15 cellular contexts compared by ENCODE assay signal in the genomic region with DNA sequence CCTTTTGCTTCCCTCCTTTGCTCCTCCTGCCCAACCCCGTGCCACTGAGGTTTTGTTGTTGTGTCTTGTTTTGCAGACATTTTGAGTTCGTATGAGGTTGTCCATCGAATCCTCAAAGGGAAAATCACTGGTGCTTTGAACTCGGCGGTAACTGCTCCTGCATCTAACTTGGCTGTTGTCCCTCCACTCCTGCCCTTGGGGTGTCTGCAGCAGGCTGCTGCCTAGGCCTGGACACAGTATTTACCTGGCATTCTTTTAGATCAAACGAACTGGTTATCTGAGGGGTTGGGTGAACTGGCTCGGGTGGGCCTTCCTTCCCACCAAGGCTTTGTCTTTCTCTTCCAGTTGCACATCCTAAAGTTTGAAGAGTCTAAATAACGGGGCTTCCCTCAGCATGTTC. TPM values are rescaled to one million over a fixed set of nuclear protein-coding genes. Genes with fewer than 3 reads are reported as not detected.
DNase-seq lines count a peak whose midpoint lies in the region; ATAC-seq, FAIRE-seq and TF ChIP-seq lines count a peak whose summit lies in the region.
"Had no signal": no experiment of that assay in that cellular context is flagged by ENCODE, and none has a peak within 500 bp of the region (broad histone marks: within the 10 kb centered on the region; RNA-seq: fewer than 3 reads in every experiment).

No MANE protein-coding gene starts in this region.

- TF ChIP-seq POLR2A in HepG2 (IDR thresholded peaks at IDR 0.05; ENCODE audit: insufficient read depth in 1 of 2, low read depth in 2 of 2, low read length in 2 of 2): no peak
- TF ChIP-seq POLR2A in sigmoid colon (IDR thresholded peaks at IDR 0.05): no peak

- H3K27me3 ChIP-seq in NT2/D1 (ENCODE audit: insufficient read depth, insufficient read length) (no peaks in the 10 kb centered on the region), HepG2 (ENCODE audit: control insufficient read depth in 1 of 2, insufficient read depth in 2 of 2, low read length in 2 of 2) (peaks cover 0 to 14% of the 10 kb centered on the region in 2 experiments; a peak in 1 of 5 replicates), sigmoid colon (peaks cover 0 to 7% (median 0%) of the 10 kb centered on the region in 3 donors)

- peaks cover 2% of the 10 kb centered on the region for H3K27me3 Mint-ChIP-seq in dendritic cell treated with granulocyte-macrophage colony-stimulating factor and Interleukin-4, amounts not matched to agents 40 ng/mL and 50 ng/mL, for 4 days
- H3K27me3 Mint-ChIP-seq: CD4-positive, alpha-beta memory T cell had no signal

- peak overlapping the region; percentile 61 for H3K4me2 ChIP-seq in HepG2 (ENCODE audit: low read depth, low read length)

- in situ Hi-C loops in HepG2 (cut with HindIII; ENCODE audit: extremely low pct_ligation_motif_present, low pct_unique_long_range_greater_than_20kb): loop anchor here (5.0 kb wide), 1 partner anchor 60 kb away; no protein-coding TSS in a partner anchor

- CTCF ChIA-PET in HepG2 (lab: Yijun Ruan, JAX; ENCODE audit: low intra/inter-chr PET ratio, low total read pairs): interaction anchor here (1.8 to 1.9 kb wide), 2 partner anchors 13 to 68 kb away, joined by 14 to 22 read pairs; no protein-coding TSS in a partner anchor

- no peak overlapping the region for H3K4me3 ChIP-seq in NT2/D1 (ENCODE audit: insufficient read length, low read depth)
- H3K4me3 ChIP-seq in HepG2 (replicated peaks in 1 of 3; ENCODE audit: insufficient read depth in 1 of 3, low read depth in 2 of 3, low read length in 3 of 3): peak overlapping the region in 1 of 3 experiments; percentile 5; a peak in 1 of 6 replicates
- H3K4me3 ChIP-seq in sigmoid colon: no peak overlapping the region

- peak overlapping the region; percentile 11 for H3K9ac ChIP-seq in NT2/D1 (ENCODE audit: insufficient read length, low read depth)
- no peak overlapping the region for H3K9ac ChIP-seq in HepG2 (ENCODE audit: insufficient read depth, low read depth, low read length)

- peaks cover 56% of the 10 kb centered on the region for H3K4me1 Mint-ChIP-seq in dendritic cell treated with granulocyte-macrophage colony-stimulating factor and Interleukin-4, amounts not matched to agents 40 ng/mL and 50 ng/mL, for 4 days (ENCODE audit: low read depth)

- H3K36me3 ChIP-seq in NT2/D1 (ENCODE audit: insufficient read depth, insufficient read length, low read length) (peaks cover 44% of the 10 kb centered on the region), HepG2 (replicated peaks in 1 of 2; ENCODE audit: control insufficient read depth in 1 of 2, insufficient read depth in 2 of 2, low read length in 2 of 2) (peaks cover 15 to 34% of the 10 kb centered on the region in 2 experiments), sigmoid colon (peaks cover 25 to 38% (median 35%) of the 10 kb centered on the region in 4 donors)

- WGBS in HepG2 (ENCODE audit: low lambda C conversion rate): 10% methylated on average over 8 of the region's 8 CpGs
- 73 to 81% methylated on average over 8 of the region's 8 CpGs for WGBS in sigmoid colon, 2 donors

- no peak overlapping the region for H3K4me3 Mint-ChIP-seq in dendritic cell treated with granulocyte-macrophage colony-stimulating factor and Interleukin-4, amounts not matched to agents 40 ng/mL and 50 ng/mL, for 4 days
- H3K4me3 Mint-ChIP-seq: CD4-positive, alpha-beta memory T cell; H9 had no signal

- POLR2A ChIA-PET in HepG2 (lab: Yijun Ruan, JAX): interaction anchor here (1.5 kb wide), 1 partner anchor 12 kb away, joined by 6 read pairs; no protein-coding TSS in a partner anchor

- TF ChIP-seq CTCF in HepG2 (CRISPR knock-in tag; IDR thresholded peaks at IDR 0.05) (no peak), sigmoid colon (IDR thresholded peaks at IDR 0.05) (no peak)

- no TSS peak for BruUV-seq in HepG2 (replicated peaks; lab: Mats Ljungman, UMichigan)

- H3K27ac ChIP-seq in HepG2 (ENCODE audit: extremely low read length, insufficient read depth, low read length) (no peak overlapping the region), sigmoid colon (no peak overlapping the region)

- TF ChIP-seq EP300 in HepG2 (IDR thresholded peaks at IDR 0.05; ENCODE audit: low read depth in 2 of 2, low read length in 2 of 2) (no peak), HepG2 (CRISPR knock-in tag; IDR thresholded peaks at IDR 0.05; ENCODE audit: borderline replicate concordance) (no peak), sigmoid colon (IDR thresholded peaks at IDR 0.05) (no peak)

- peak overlapping the region; percentile 68 for H3K27ac Mint-ChIP-seq in dendritic cell treated with granulocyte-macrophage colony-stimulating factor and Interleukin-4, amounts not matched to agents 40 ng/mL and 50 ng/mL, for 4 days

- no peak for DNase-seq in NT2/D1 (ENCODE audit: low read depth, low spot score)
- no peak for DNase-seq in HepG2 (ENCODE audit: low spot score)
- peak; percentile 18 for DNase-seq in sigmoid colon
- DNase-seq in KG1 (lab: John Stamatoyannopoulos, UW): no peak
- DNase-seq in activated CD4-positive, alpha-beta T cell treated with anti-CD3 and anti-CD28 coated beads for 1 hour: no peak
- DNase-seq: ACHN, GF-D8, H9, Karpas-422, NCI-H2029, NCI-H524 had no signal

- no peaks in the 10 kb centered on the region for H3K79me2 ChIP-seq in HepG2 (ENCODE audit: insufficient read depth, low read length)

- peaks cover 39% of the 10 kb centered on the region for H3K36me3 Mint-ChIP-seq in dendritic cell treated with granulocyte-macrophage colony-stimulating factor and Interleukin-4, amounts not matched to agents 40 ng/mL and 50 ng/mL, for 4 days (ENCODE audit: low read depth)

- no peak for TF ChIP-seq RAD21 in HepG2 (CRISPR knock-in tag; IDR thresholded peaks at IDR 0.05)

- FAIRE-seq in HepG2 (lab: Jason Lieb, UNC): no peak
- FAIRE-seq: D721Med had no signal

- H3K9me3 ChIP-seq in NT2/D1 (ENCODE audit: insufficient read depth, low read length) (no peaks in the 10 kb centered on the region), HepG2 (ENCODE audit: low read length) (no peaks in the 10 kb centered on the region), sigmoid colon (no peaks in the 10 kb centered on the region)

- no peak overlapping the region for H2AFZ ChIP-seq in HepG2 (ENCODE audit: low read length)

- H3K9me3 Mint-ChIP-seq in dendritic cell treated with granulocyte-macrophage colony-stimulating factor and Interleukin-4, amounts not matched to agents 40 ng/mL and 50 ng/mL, for 4 days: no peaks in the 10 kb centered on the region
- H3K9me3 Mint-ChIP-seq: CD4-positive, alpha-beta memory T cell; H9 had no signal

- ATAC-seq in HepG2 (peak; percentile 63), GM19452 (IDR thresholded peaks at IDR 0.05; ENCODE audit: unreplicated experiment) (no peak)

- no peaks in the 10 kb centered on the region for H4K20me1 ChIP-seq in HepG2 (ENCODE audit: insufficient read depth, low read length)

- peaks cover 2% of the 10 kb centered on the region for H3K4me1 ChIP-seq in NT2/D1 (ENCODE audit: insufficient read depth, insufficient read length)
- peaks cover 27% of the 10 kb centered on the region for H3K4me1 ChIP-seq in HepG2 (ENCODE audit: insufficient read depth, low read length)
- peaks cover 0 to 15% (median 6%) of the 10 kb centered on the region in 4 donors for H3K4me1 ChIP-seq in sigmoid colon

- intact Hi-C loops in dendritic cell treated with granulocyte-macrophage colony-stimulating factor and Interleukin-4, amounts not matched to agents 40 ng/mL and 50 ng/mL, for 4 days (cut with micrococcal nuclease): loop anchor here (5.0 kb wide), 2 partner anchors 140 to 275 kb away; partner anchors contain the start of genes HAX1 and IL6R
- intact Hi-C loops in HepG2 (cut with micrococcal nuclease; ENCODE audit: unreplicated experiment) (no loop called here), sigmoid colon (cut with DNase I) (loop anchor here (5.0 kb wide), 1 partner anchor 150 kb away; no protein-coding TSS in a partner anchor)

RNA-seq across cellular contexts. Expression of gene UBE2Q1, which starts 11.1 kb away (rescaled TPM):
- total RNA-seq in HepG2 (2016; rRNA removed; fragmentation: Illumina TruSeq; extraction: Trizol) (37.9 and 41.7 TPM in 2 replicates), sigmoid colon (10 to 100 TPM; 15.1 to 18.9 (median 16.3) TPM)
- 25.3 and 28.6 TPM in 2 replicates for total RNA-seq in HepG2 (2016; cell fraction: cytosol; rRNA removed; fragmentation: Illumina TruSeq; extraction: Trizol; ENCODE audit: low read depth)
- 30.4 and 39.8 TPM in 2 replicates for total RNA-seq in HepG2 (2016; cell fraction: insoluble cytoplasmic fraction; rRNA removed; fragmentation: Illumina TruSeq; extraction: Trizol)
- 62.1 and 67.2 TPM in 2 replicates for total RNA-seq in HepG2 (2016; cell fraction: membrane; rRNA removed; fragmentation: Illumina TruSeq; extraction: Trizol)
- 22.1 and 39.3 TPM in 2 replicates for total RNA-seq in HepG2 (2016; cell fraction: nucleus; rRNA removed; fragmentation: Illumina TruSeq; extraction: Trizol)
- polyA plus RNA-seq in HepG2 (2011; rRNA removed) (11.7 and 12.0 TPM in 2 replicates), sigmoid colon (10 to 100 TPM; 36.6 to 40.7 (median 37.7) TPM)
- 8.0 and 9.6 TPM in 2 replicates for polyA plus RNA-seq in HepG2 (2011; cell fraction: cytosol; rRNA removed)
- 14.6 and 16.1 TPM in 2 replicates for polyA plus RNA-seq in HepG2 (2011; cell fraction: nucleus; rRNA removed)
- 38.7 and 55.5 TPM in 2 replicates for polyA plus RNA-seq in HepG2 (2012)
- 54.7 and 56.1 TPM in 2 replicates for polyA plus RNA-seq in HepG2 (2016; cell fraction: cytosol; fragmentation: Illumina TruSeq; extraction: Trizol; ENCODE audit: low read depth)
- polyA plus RNA-seq in HepG2 (2016; cell fraction: insoluble cytoplasmic fraction; fragmentation: Illumina TruSeq; extraction: Trizol; ENCODE audit: low read depth): 55.4 and 68.5 TPM in 2 replicates
- polyA plus RNA-seq in HepG2 (2016; cell fraction: membrane; fragmentation: Illumina TruSeq; extraction: Trizol; ENCODE audit: low read depth): 93.4 and 96.6 TPM in 2 replicates
- polyA plus RNA-seq in HepG2 (2016; cell fraction: nucleus; fragmentation: Illumina TruSeq; extraction: Trizol; ENCODE audit: insufficient read depth, low read depth): 82.9 and 88.0 TPM in 2 replicates
- 7.3 and 19.3 TPM in 2 replicates for polyA minus RNA-seq in HepG2 (2011; rRNA and poly(A)+ RNA removed; ENCODE audit: low replicate concordance)
- polyA minus RNA-seq in HepG2 (2011; cell fraction: cytosol; rRNA and poly(A)+ RNA removed): 8.6 and 10.4 TPM in 2 replicates
- 10.8 and 15.2 TPM in 2 replicates for polyA minus RNA-seq in HepG2 (2011; cell fraction: nucleus; rRNA and poly(A)+ RNA removed)

RNA-seq across cellular contexts. Expression of gene CHRNB2, which starts 20.2 kb away (rescaled TPM):
- 0.07 TPM in 1 of 2 replicates, not detected in the other for total RNA-seq in HepG2 (2016; rRNA removed; fragmentation: Illumina TruSeq; extraction: Trizol)
- not detected in 2 replicates for total RNA-seq in HepG2 (2016; cell fraction: cytosol; rRNA removed; fragmentation: Illumina TruSeq; extraction: Trizol; ENCODE audit: low read depth)
- 0.06 TPM in 1 of 2 replicates, not detected in the other for total RNA-seq in HepG2 (2016; cell fraction: insoluble cytoplasmic fraction; rRNA removed; fragmentation: Illumina TruSeq; extraction: Trizol)
- total RNA-seq in HepG2 (2016; cell fraction: membrane; rRNA removed; fragmentation: Illumina TruSeq; extraction: Trizol): not detected in 2 replicates
- 0.19 TPM in 1 of 2 replicates, not detected in the other for total RNA-seq in HepG2 (2016; cell fraction: nucleus; rRNA removed; fragmentation: Illumina TruSeq; extraction: Trizol)
- 0.03 and 0.07 TPM in 2 replicates for polyA plus RNA-seq in HepG2 (2011; rRNA removed)
- polyA plus RNA-seq in HepG2 (2011; cell fraction: cytosol; rRNA removed): 0.01 TPM in 1 of 2 replicates, not detected in the other
- 0.07 and 0.18 TPM in 2 replicates for polyA plus RNA-seq in HepG2 (2011; cell fraction: nucleus; rRNA removed)
- polyA plus RNA-seq in HepG2 (2012): 0.04 and 0.07 TPM in 2 replicates
- polyA plus RNA-seq in HepG2 (2016; cell fraction: cytosol; fragmentation: Illumina TruSeq; extraction: Trizol; ENCODE audit: low read depth): not detected in 2 replicates
- not detected in 2 replicates for polyA plus RNA-seq in HepG2 (2016; cell fraction: insoluble cytoplasmic fraction; fragmentation: Illumina TruSeq; extraction: Trizol; ENCODE audit: low read depth)
- not detected in 2 replicates for polyA plus RNA-seq in HepG2 (2016; cell fraction: membrane; fragmentation: Illumina TruSeq; extraction: Trizol; ENCODE audit: low read depth)
- polyA plus RNA-seq in HepG2 (2016; cell fraction: nucleus; fragmentation: Illumina TruSeq; extraction: Trizol; ENCODE audit: insufficient read depth, low read depth): 0.26 TPM in 1 of 2 replicates, not detected in the other
- polyA minus RNA-seq in HepG2 (2011; rRNA and poly(A)+ RNA removed; ENCODE audit: low replicate concordance): 0.21 and 0.24 TPM in 2 replicates
- polyA minus RNA-seq in HepG2 (2011; cell fraction: cytosol; rRNA and poly(A)+ RNA removed): not detected in 2 replicates
- polyA minus RNA-seq in HepG2 (2011; cell fraction: nucleus; rRNA and poly(A)+ RNA removed): 0.12 and 0.13 TPM in 2 replicates
- total RNA-seq in sigmoid colon: 1 to 10 TPM in 2 of 4 donors, under 1 TPM in 2; under 0.01 to 1.7 (median 1.0) TPM
- polyA plus RNA-seq in sigmoid colon: under 1 TPM in 1 of 3 donors, not detected in 2; 0.31 TPM
- total RNA-seq: CD4-positive, alpha-beta memory T cell had no signal
- polyA plus RNA-seq: CD4-positive, alpha-beta memory T cell had no signal

RNA-seq across cellular contexts. Expression of gene SHE, which starts 45.1 kb away (rescaled TPM):
- not detected in 2 replicates for total RNA-seq in HepG2 (2016; rRNA removed; fragmentation: Illumina TruSeq; extraction: Trizol)
- total RNA-seq in HepG2 (2016; cell fraction: cytosol; rRNA removed; fragmentation: Illumina TruSeq; extraction: Trizol; ENCODE audit: low read depth): not detected in 2 replicates
- total RNA-seq in HepG2 (2016; cell fraction: insoluble cytoplasmic fraction; rRNA removed; fragmentation: Illumina TruSeq; extraction: Trizol): not detected in 2 replicates
- not detected in 2 replicates for total RNA-seq in HepG2 (2016; cell fraction: membrane; rRNA removed; fragmentation: Illumina TruSeq; extraction: Trizol)
- total RNA-seq in HepG2 (2016; cell fraction: nucleus; rRNA removed; fragmentation: Illumina TruSeq; extraction: Trizol): not detected in 2 replicates
- not detected in 2 replicates for polyA plus RNA-seq in HepG2 (2011; rRNA removed)
- polyA plus RNA-seq in HepG2 (2011; cell fraction: cytosol; rRNA removed): not detected in 2 replicates
- not detected in 2 replicates for polyA plus RNA-seq in HepG2 (2011; cell fraction: nucleus; rRNA removed)
- not detected in 2 replicates for polyA plus RNA-seq in HepG2 (2012)
- not detected in 2 replicates for polyA plus RNA-seq in HepG2 (2016; cell fraction: cytosol; fragmentation: Illumina TruSeq; extraction: Trizol; ENCODE audit: low read depth)
- not detected in 2 replicates for polyA plus RNA-seq in HepG2 (2016; cell fraction: insoluble cytoplasmic fraction; fragmentation: Illumina TruSeq; extraction: Trizol; ENCODE audit: low read depth)
- polyA plus RNA-seq in HepG2 (2016; cell fraction: membrane; fragmentation: Illumina TruSeq; extraction: Trizol; ENCODE audit: low read depth): not detected in 2 replicates
- polyA plus RNA-seq in HepG2 (2016; cell fraction: nucleus; fragmentation: Illumina TruSeq; extraction: Trizol; ENCODE audit: insufficient read depth, low read depth): not detected in 2 replicates
- not detected in 2 replicates for polyA minus RNA-seq in HepG2 (2011; rRNA and poly(A)+ RNA removed; ENCODE audit: low replicate concordance)
- polyA minus RNA-seq in HepG2 (2011; cell fraction: cytosol; rRNA and poly(A)+ RNA removed): not detected in 2 replicates
- polyA minus RNA-seq in HepG2 (2011; cell fraction: nucleus; rRNA and poly(A)+ RNA removed): not detected in 2 replicates
- total RNA-seq in sigmoid colon: 10 to 100 TPM in 1 of 4 donors, 1 to 10 TPM in 3; 5.2 to 10.2 (median 7.8) TPM
- 1 to 10 TPM; 1.6 to 5.7 (median 3.0) TPM for polyA plus RNA-seq in sigmoid colon
- total RNA-seq: CD4-positive, alpha-beta memory T cell had no signal
- polyA plus RNA-seq: CD4-positive, alpha-beta memory T cell had no signal

RNA-seq across cellular contexts. Expression of gene TDRD10, which starts 45.3 kb away (rescaled TPM):
- total RNA-seq in HepG2 (2016; rRNA removed; fragmentation: Illumina TruSeq; extraction: Trizol): not detected in 2 replicates
- not detected in 2 replicates for total RNA-seq in HepG2 (2016; cell fraction: cytosol; rRNA removed; fragmentation: Illumina TruSeq; extraction: Trizol; ENCODE audit: low read depth)
- not detected in 2 replicates for total RNA-seq in HepG2 (2016; cell fraction: insoluble cytoplasmic fraction; rRNA removed; fragmentation: Illumina TruSeq; extraction: Trizol)
- not detected in 2 replicates for total RNA-seq in HepG2 (2016; cell fraction: membrane; rRNA removed; fragmentation: Illumina TruSeq; extraction: Trizol)
- not detected in 2 replicates for total RNA-seq in HepG2 (2016; cell fraction: nucleus; rRNA removed; fragmentation: Illumina TruSeq; extraction: Trizol)
- polyA plus RNA-seq in HepG2 (2011; rRNA removed): not detected in 2 replicates
- not detected in 2 replicates for polyA plus RNA-seq in HepG2 (2011; cell fraction: cytosol; rRNA removed)
- not detected in 2 replicates for polyA plus RNA-seq in HepG2 (2011; cell fraction: nucleus; rRNA removed)
- not detected in 2 replicates for polyA plus RNA-seq in HepG2 (2012)
- not detected in 2 replicates for polyA plus RNA-seq in HepG2 (2016; cell fraction: cytosol; fragmentation: Illumina TruSeq; extraction: Trizol; ENCODE audit: low read depth)
- not detected in 2 replicates for polyA plus RNA-seq in HepG2 (2016; cell fraction: insoluble cytoplasmic fraction; fragmentation: Illumina TruSeq; extraction: Trizol; ENCODE audit: low read depth)
- polyA plus RNA-seq in HepG2 (2016; cell fraction: membrane; fragmentation: Illumina TruSeq; extraction: Trizol; ENCODE audit: low read depth): not detected in 2 replicates
- polyA plus RNA-seq in HepG2 (2016; cell fraction: nucleus; fragmentation: Illumina TruSeq; extraction: Trizol; ENCODE audit: insufficient read depth, low read depth): not detected in 2 replicates
- polyA minus RNA-seq in HepG2 (2011; rRNA and poly(A)+ RNA removed; ENCODE audit: low replicate concordance): 0.07 TPM in 1 of 2 replicates, not detected in the other
- not detected in 2 replicates for polyA minus RNA-seq in HepG2 (2011; cell fraction: cytosol; rRNA and poly(A)+ RNA removed)
- polyA minus RNA-seq in HepG2 (2011; cell fraction: nucleus; rRNA and poly(A)+ RNA removed): not detected in 2 replicates
- 1 to 10 TPM in 3 of 4 donors, under 1 TPM in 1; 0.68 to 3.9 (median 1.8) TPM for total RNA-seq in sigmoid colon
- 1 to 10 TPM in 2 of 3 donors, under 1 TPM in 1; 0.46 to 2.0 (median 1.8) TPM for polyA plus RNA-seq in sigmoid colon
- total RNA-seq: CD4-positive, alpha-beta memory T cell had no signal
- polyA plus RNA-seq: CD4-positive, alpha-beta memory T cell had no signal
